Comparison of ENCODE assay signal across 8 cellular contexts in genomic region chr19:6460099-6460884, GRCh38. TPM values are rescaled to one million over a fixed set of nuclear protein-coding genes. Genes with fewer than 3 reads are reported as not detected.
DNase-seq lines count a peak whose midpoint lies in the region; ATAC-seq and TF ChIP-seq lines count a peak whose summit lies in the region.

No MANE protein-coding gene starts in this region.

- CTCF ChIA-PET in CD4-positive, alpha-beta memory T cell (lab: Charles Lee; ENCODE audit: partially characterized antibody): interaction anchor here (0.7 to 1.1 kb wide), 4 partner anchors 21 to 1180 kb away, joined by 3 to 4 read pairs (median 4); partner anchors contain the start of gene DENND1C
- CTCF ChIA-PET in activated CD8-positive, alpha-beta T cell treated with anti-CD3 and anti-CD28 coated beads for 36 hours (lab: Charles Lee): interaction anchor here (1.2 kb wide), 1 partner anchor 209 kb away, joined by 3 read pairs; the partner anchor contains the start of gene TNFSF14

- peak overlapping the region; percentile 70 for H3K27ac ChIP-seq in CD4-positive, alpha-beta memory T cell (ENCODE audit: low read depth, low read length)

- peak; percentile 97 to 98 (median 97) for DNase-seq in CD4-positive, alpha-beta memory T cell
- peak; percentile 97 for DNase-seq in HK-2 (ENCODE audit: unreplicated experiment)
- peak; percentile 89 for DNase-seq in NCI-H82 treated with DMSO at 0.1 percent for 48 hours (lab: John Stamatoyannopoulos, UW; ENCODE audit: unreplicated experiment)
- peak; percentile 98 for DNase-seq in activated CD8-positive, alpha-beta T cell treated with anti-CD3 and anti-CD28 coated beads for 36 hours
- peak; percentile 88 for DNase-seq in effector CD8-positive, alpha-beta T cell (lab: John Stamatoyannopoulos, UW)
- DNase-seq in lung microvascular endothelial cell (ENCODE audit: low read depth in 2 of 2): peak; percentile 96 to 97
- DNase-seq in stimulated activated CD4-positive, alpha-beta T cell treated with anti-CD3 and anti-CD28 coated beads, TNF-alpha, amount 100 ng/mL, for 48 hours (ENCODE audit: low read depth in 3 of 3): peak; percentile 95 to 97 (median 96)

- ATAC-seq in GM19438 (IDR thresholded peaks at IDR 0.05; ENCODE audit: low read depth, unreplicated experiment): peak; percentile 56
- ATAC-seq in activated CD8-positive, alpha-beta T cell treated with anti-CD3 and anti-CD28 coated beads for 36 hours: peak; percentile 89

- no peaks in the 10 kb centered on the region for H3K27me3 ChIP-seq in CD4-positive, alpha-beta memory T cell (ENCODE audit: insufficient read depth, low read length)

- intact Hi-C loops in CD4-positive, alpha-beta memory T cell (cut with micrococcal nuclease): loop anchor here (1.0 to 2.0 kb wide), 8 partner anchors 21 to 403 kb away; partner anchors contain the start of genes ALKBH7, CLPP, DENND1C and TRIP10
- intact Hi-C loops in activated CD8-positive, alpha-beta T cell treated with anti-CD3 and anti-CD28 coated beads for 36 hours (cut with micrococcal nuclease): no loop called here

- POLR2A ChIA-PET in CD4-positive, alpha-beta memory T cell (lab: Charles Lee; ENCODE audit: partially characterized antibody): interaction anchor here (0.7 to 3.5 kb wide), 5 partner anchors 21 to 99 kb away, joined by 3 to 35 read pairs (median 5); partner anchors contain the start of genes CLPP, DENND1C, KHSRP and TUBB4A
- POLR2A ChIA-PET in activated CD8-positive, alpha-beta T cell treated with anti-CD3 and anti-CD28 coated beads for 36 hours (lab: Charles Lee): interaction anchor here (1.0 to 1.2 kb wide), 3 partner anchors 12 to 215 kb away, joined by 3 to 5 read pairs (median 3); no protein-coding TSS in a partner anchor

- peak; percentile 53 for TF ChIP-seq CTCF in activated CD8-positive, alpha-beta T cell treated with anti-CD3 and anti-CD28 coated beads for 36 hours (IDR thresholded peaks at IDR 0.05)

- H3K27me3 Mint-ChIP-seq in CD4-positive, alpha-beta memory T cell: no peaks in the 10 kb centered on the region
- no peaks in the 10 kb centered on the region for H3K27me3 Mint-ChIP-seq in activated CD8-positive, alpha-beta T cell treated with anti-CD3 and anti-CD28 coated beads for 36 hours

- H3K27ac Mint-ChIP-seq in CD4-positive, alpha-beta memory T cell: peak overlapping the region; percentile 86 to 99 (median 93)
- peak overlapping the region; percentile 68 for H3K27ac Mint-ChIP-seq in activated CD8-positive, alpha-beta T cell treated with anti-CD3 and anti-CD28 coated beads for 36 hours

- H3K9me3 ChIP-seq in CD4-positive, alpha-beta memory T cell (ENCODE audit: control insufficient read depth in 1 of 2, low read length in 2 of 2): peaks cover 0 to 1% of the 10 kb centered on the region in 2 donors

- peak overlapping the region; percentile 93 to 99 (median 96) for H3K4me3 Mint-ChIP-seq in CD4-positive, alpha-beta memory T cell
- H3K4me3 Mint-ChIP-seq in activated CD8-positive, alpha-beta T cell treated with anti-CD3 and anti-CD28 coated beads for 36 hours: peak overlapping the region; percentile 83

- peaks cover 24% of the 10 kb centered on the region for H3K4me1 ChIP-seq in CD4-positive, alpha-beta memory T cell (ENCODE audit: insufficient read depth, low read length)

- H3K9me3 Mint-ChIP-seq in CD4-positive, alpha-beta memory T cell: peaks cover 0 to 7% (median under 1%) of the 10 kb centered on the region in 8 donors
- H3K9me3 Mint-ChIP-seq in activated CD8-positive, alpha-beta T cell treated with anti-CD3 and anti-CD28 coated beads for 36 hours: peaks cover 3% of the 10 kb centered on the region

- peaks cover 11 to 13% of the 10 kb centered on the region in 2 donors for H3K36me3 Mint-ChIP-seq in CD4-positive, alpha-beta memory T cell
- H3K36me3 Mint-ChIP-seq in activated CD8-positive, alpha-beta T cell treated with anti-CD3 and anti-CD28 coated beads for 36 hours (ENCODE audit: low read depth): peaks cover 13% of the 10 kb centered on the region

- peaks cover 1% of the 10 kb centered on the region for H3K36me3 ChIP-seq in CD4-positive, alpha-beta memory T cell (ENCODE audit: insufficient read depth, low read length)

- peaks cover 12 to 45% (median 25%) of the 10 kb centered on the region in 4 donors for H3K4me1 Mint-ChIP-seq in CD4-positive, alpha-beta memory T cell
- peaks cover 23% of the 10 kb centered on the region for H3K4me1 Mint-ChIP-seq in activated CD8-positive, alpha-beta T cell treated with anti-CD3 and anti-CD28 coated beads for 36 hours (ENCODE audit: low read depth)

- peak overlapping the region; percentile 85 to 90 for H3K4me3 ChIP-seq in CD4-positive, alpha-beta memory T cell (ENCODE audit: low read length in 2 of 2)

RNA-seq across cellular contexts. Expression of gene SLC25A23, which starts 0.7 kb away (rescaled TPM):
- 10 to 100 TPM; 24.9 to 25.5 TPM for total RNA-seq in CD4-positive, alpha-beta memory T cell
- 10 to 100 TPM in 1 of 2 donors, 1 to 10 TPM in 1; 8.2 to 24.3 TPM for polyA plus RNA-seq in CD4-positive, alpha-beta memory T cell
- total RNA-seq in activated CD8-positive, alpha-beta T cell treated with anti-CD3 and anti-CD28 coated beads for 36 hours: 10 to 100 TPM; 11.9 to 12.1 TPM
- 13.1 and 15.7 TPM in 2 replicates for total RNA-seq in lung microvascular endothelial cell

RNA-seq across cellular contexts. Expression of gene CRB3, which starts 3.8 kb away (rescaled TPM):
- 1 to 10 TPM; 4.2 to 5.1 TPM for total RNA-seq in CD4-positive, alpha-beta memory T cell
- 10 to 100 TPM in 1 of 2 donors, 1 to 10 TPM in 1; 4.3 to 10.3 TPM for polyA plus RNA-seq in CD4-positive, alpha-beta memory T cell
- total RNA-seq in activated CD8-positive, alpha-beta T cell treated with anti-CD3 and anti-CD28 coated beads for 36 hours: under 1 TPM; 0.58 to 0.70 TPM
- not detected in 2 replicates for total RNA-seq in lung microvascular endothelial cell

RNA-seq across cellular contexts. Expression of gene DENND1C, which starts 21.3 kb away (rescaled TPM):
- total RNA-seq in CD4-positive, alpha-beta memory T cell: 100 to 1,000 TPM; 105 to 113 TPM
- polyA plus RNA-seq in CD4-positive, alpha-beta memory T cell: 10 to 100 TPM; 39.6 to 77.8 TPM
- 10 to 100 TPM; 58.2 to 61.2 TPM for total RNA-seq in activated CD8-positive, alpha-beta T cell treated with anti-CD3 and anti-CD28 coated beads for 36 hours
- not detected in 2 replicates for total RNA-seq in lung microvascular endothelial cell

RNA-seq across cellular contexts. Expression of gene SLC25A41, which starts 26.7 kb away (rescaled TPM):
- not detected for total RNA-seq in CD4-positive, alpha-beta memory T cell
- polyA plus RNA-seq in CD4-positive, alpha-beta memory T cell: not detected
- not detected for total RNA-seq in activated CD8-positive, alpha-beta T cell treated with anti-CD3 and anti-CD28 coated beads for 36 hours
- total RNA-seq in lung microvascular endothelial cell: not detected in 2 replicates

RNA-seq across cellular contexts. Expression of gene KHSRP, which starts 35.7 kb away (rescaled TPM):
- total RNA-seq in CD4-positive, alpha-beta memory T cell: 100 to 1,000 TPM; 168 to 169 TPM
- polyA plus RNA-seq in CD4-positive, alpha-beta memory T cell: 10 to 100 TPM in 1 of 2 donors, 1 to 10 TPM in 1; 4.3 to 25.3 TPM
- 100 to 1,000 TPM; 366 to 370 TPM for total RNA-seq in activated CD8-positive, alpha-beta T cell treated with anti-CD3 and anti-CD28 coated beads for 36 hours
- total RNA-seq in lung microvascular endothelial cell: 73.4 and 87.0 TPM in 2 replicates

Comparison
In these comparisons a context has a peak if more than half of its experiments do, and no peak if none do; other contexts are left out.
1. Peak in every context shown above with its lines: DNase-seq, ATAC-seq, H3K4me3 ChIP-seq and H3K27ac ChIP-seq.
2. RNA of gene DENND1C, which starts 21.3 kb away (total RNA-seq): 105 to 113 TPM in CD4-positive, alpha-beta memory T cell and 58.2 to 61.2 TPM in activated CD8-positive, alpha-beta T cell treated with anti-CD3 and anti-CD28 coated beads for 36 hours; not detected in lung microvascular endothelial cell; every median in the first group is over 10 times any median in the second.